Comparison of ENCODE assay signal across 20 cellular contexts in genomic region chr1:212864201-212864600, GRCh38. TPM values are rescaled to one million over a fixed set of nuclear protein-coding genes. Genes with fewer than 3 reads are reported as not detected.
A peak's percentile ranks its signal among the peaks of the same experiment; 100 is the strongest.
DNase-seq lines count a peak whose midpoint lies in the region; ATAC-seq and TF ChIP-seq lines count a peak whose summit lies in the region.
"Had no signal": no experiment of that assay in that cellular context is flagged by ENCODE, and none has a peak within 500 bp of the region (broad histone marks: within the 10 kb centered on the region; RNA-seq: fewer than 3 reads in every experiment).

No MANE protein-coding gene starts in this region.

- H3K9ac ChIP-seq in IMR-90 (ENCODE audit: low read depth, low read length) = no peak overlapping the region

- H2AK5ac ChIP-seq in IMR-90 (ENCODE audit: low read depth, low read length) = 0 out of 2 replicates have a peak overlapping the region, but pooled peaks have one; percentile 23

- peaks cover 12% of the 10 kb centered on the region for H3K4me1 Mint-ChIP-seq in glutamatergic neuron (ENCODE audit: low read depth, unreplicated experiment)

- H3K56ac ChIP-seq in IMR-90 (ENCODE audit: extremely low read depth, insufficient read depth, low read length) = no peak overlapping the region

- H3K4me3 Mint-ChIP-seq in glutamatergic neuron (ENCODE audit: unreplicated experiment) = peak overlapping the region; percentile 32
- H3K4me3 Mint-ChIP-seq: CD8-positive, alpha-beta T cell had no signal

- H4K5ac ChIP-seq in IMR-90 (ENCODE audit: low read depth, low read length) = no peak overlapping the region

- no peaks in the 10 kb centered on the region for H3K9me1 ChIP-seq in IMR-90 (ENCODE audit: insufficient read depth, low read length)

- H2BK5ac ChIP-seq in IMR-90 (ENCODE audit: low read depth, low read length, poor library complexity, severe bottlenecking) = no peak overlapping the region

- no peak for TF ChIP-seq RAD21 in IMR-90 (IDR thresholded peaks at IDR 0.05; ENCODE audit: low read length)

- no peak overlapping the region for H3K23ac ChIP-seq in IMR-90 (ENCODE audit: low read depth, low read length)

- H3K27me3 ChIP-seq in IMR-90 (ENCODE audit: control insufficient read depth, insufficient read depth, low read length) = no peaks in the 10 kb centered on the region

- no peak overlapping the region for H2AFZ ChIP-seq in IMR-90 (replicated peaks; ENCODE audit: low read length, poor library complexity)

- no peak overlapping the region for H2BK15ac ChIP-seq in IMR-90 (ENCODE audit: low read depth, low read length)

- no peaks in the 10 kb centered on the region for H4K20me1 ChIP-seq in IMR-90 (ENCODE audit: insufficient read depth, low read length)

- H3K14ac ChIP-seq in IMR-90 (replicated peaks; ENCODE audit: low read depth, low read length) = no peak overlapping the region

- no peak overlapping the region for H3K4ac ChIP-seq in IMR-90 (ENCODE audit: low read depth, low read length)

- H3K36me3 ChIP-seq in IMR-90 (ENCODE audit: control insufficient read depth, insufficient read depth, low read length) = peaks cover 4% of the 10 kb centered on the region

- no peak for TF ChIP-seq CTCF in IMR-90 (conservative IDR thresholded peaks at IDR 0.05; ENCODE audit: low read depth, low read length)
- TF ChIP-seq CTCF in glutamatergic neuron (IDR thresholded peaks at IDR 0.05; ENCODE audit: partially characterized antibody, unreplicated experiment) = no peak

- H4K8ac ChIP-seq in IMR-90 (ENCODE audit: low read depth in 2 of 2, low read length in 2 of 2) = no peak overlapping the region

- no peaks in the 10 kb centered on the region for H3K9me3 ChIP-seq in IMR-90 (ENCODE audit: control insufficient read depth, insufficient read depth, low read length)

- H3K27ac Mint-ChIP-seq in glutamatergic neuron (ENCODE audit: unreplicated experiment) = no peak overlapping the region
- H3K27ac Mint-ChIP-seq: CD8-positive, alpha-beta T cell had no signal

- no peak for TF ChIP-seq POLR2A in IMR-90 (IDR thresholded peaks at IDR 0.05; ENCODE audit: low read depth, low read length)

- ATAC-seq in IMR-90 (ENCODE audit: low read depth) (no peak), GM19351 (IDR thresholded peaks at IDR 0.05; ENCODE audit: unreplicated experiment) (no peak)
- ATAC-seq: CD8-positive, alpha-beta T cell; Panc1; SK-N-SH treated with all-trans-retinoic acid at 6 μM for 48 hours had no signal

- no peak overlapping the region for H4K91ac ChIP-seq in IMR-90 (ENCODE audit: insufficient read depth, low read depth, low read length)

- H3K18ac ChIP-seq in IMR-90 (ENCODE audit: low read depth, low read length) = no peak overlapping the region

- H3K79me1 ChIP-seq in IMR-90 (ENCODE audit: low read depth in 1 of 2, low read length in 2 of 2) = peaks cover 0 to 27% of the 10 kb centered on the region in 2 experiments; a peak in 3 of 4 replicates

- H2BK20ac ChIP-seq in IMR-90 (ENCODE audit: low read depth, low read length) = no peak overlapping the region

- WGBS in IMR-90 (ENCODE audit: extremely low coverage in 2 of 2, insufficient read length in 1 of 2), 2 experiments = no CpG with 5 or more reads among the region's 4 CpGs

- no TSS peak for BruUV-seq in IMR-90 (replicated peaks; lab: Mats Ljungman, UMichigan)

- CTCF ChIA-PET in IMR-90 (lab: Yijun Ruan, JAX) = no interaction called here

- H3K27ac ChIP-seq in IMR-90 (ENCODE audit: insufficient read depth, low read length) = no peak overlapping the region

- H3K9me3 Mint-ChIP-seq in glutamatergic neuron (ENCODE audit: unreplicated experiment) = peaks cover 2% of the 10 kb centered on the region
- H3K9me3 Mint-ChIP-seq: CD8-positive, alpha-beta T cell had no signal

- no peak overlapping the region for H3K4me3 ChIP-seq in IMR-90 (ENCODE audit: insufficient read depth, low read depth, low read length)

- H3K4me2 ChIP-seq in IMR-90 (ENCODE audit: low read depth, low read length) = no peak overlapping the region

- no peaks in the 10 kb centered on the region for H3K36me3 Mint-ChIP-seq in glutamatergic neuron (ENCODE audit: unreplicated experiment)

- peaks cover 6% of the 10 kb centered on the region for H3K4me1 ChIP-seq in IMR-90 (ENCODE audit: control insufficient read depth, insufficient read depth, low read length)

- dilution Hi-C loops in IMR-90 (cut with HindIII; ENCODE audit: low sequenced_read_pairs, unreplicated experiment) = no loop called here

- H2BK120ac ChIP-seq in IMR-90 (ENCODE audit: low read depth, low read length) = no peak overlapping the region

- H2AK9ac ChIP-seq in IMR-90 (replicated peaks; ENCODE audit: low read depth, low read length, poor library complexity) = no peak overlapping the region

- DNase-seq in G401 (ENCODE audit: low spot score) = peak; percentile 61
- DNase-seq in IMR-90 = no peak
- DNase-seq in glutamatergic neuron = no peak
- DNase-seq in pons (ENCODE audit: low spot score) = peak; percentile 15
- DNase-seq in dermis blood vessel endothelial cell = no peak
- DNase-seq in DMS53 (lab: John Stamatoyannopoulos, UW) = no peak
- DNase-seq: CD8-positive, alpha-beta T cell; DMS 273 treated with DMSO at 0.1 percent for 48 hours; NCI-H1048; NCI-H1694 treated with DMSO at 0.1 percent for 48 hours; NCI-H2171; NCI-H774; Right ventricle myocardium superior had no signal

- POLR2A ChIA-PET in IMR-90 (lab: Charles Lee; ENCODE audit: unreplicated experiment) = no interaction called here

- peaks cover 2% of the 10 kb centered on the region for H3K27me3 Mint-ChIP-seq in glutamatergic neuron (ENCODE audit: unreplicated experiment)

- intact Hi-C loops in IMR-90 (cut with micrococcal nuclease) = no loop called here

- in situ Hi-C loops in G401 (cut with HindIII; ENCODE audit: low sequenced_read_pairs) = no loop called here
- in situ Hi-C loops in IMR-90 (cut with MboI; ENCODE audit: low sequenced_read_pairs) = no loop called here

TF ChIP-seq in IMR-90, 13 proteins besides CTCF, POLR2A, EP300 and RAD21:
- no peak for TF ChIP-seq NFE2L2 (IDR thresholded peaks at IDR 0.05; ENCODE audit: low read depth, low read length)
- no peak for TF ChIP-seq CHD1 (IDR thresholded peaks at IDR 0.05; ENCODE audit: low read depth, low read length)
- no peak for TF ChIP-seq CEBPB (IDR thresholded peaks at IDR 0.05; ENCODE audit: low read depth, low read length)
- TF ChIP-seq BHLHE40 (IDR thresholded peaks at IDR 0.05; ENCODE audit: low read depth, low read length) = no peak
- no peak for TF ChIP-seq MXI1 (IDR thresholded peaks at IDR 0.05; ENCODE audit: borderline replicate concordance, low read depth, low read length)
- no peak for TF ChIP-seq MAFK (IDR thresholded peaks at IDR 0.05; ENCODE audit: low read depth, low read length)
- no peak for TF ChIP-seq MAZ (IDR thresholded peaks at IDR 0.05; ENCODE audit: borderline replicate concordance, low read depth, low read length)
- TF ChIP-seq FOS (IDR thresholded peaks at IDR 0.05; ENCODE audit: low read depth, low read length) = no peak
- TF ChIP-seq RCOR1 (IDR thresholded peaks at IDR 0.05; ENCODE audit: insufficient replicate concordance, low read length) = no peak
- TF ChIP-seq ELK1 (IDR thresholded peaks at IDR 0.05; ENCODE audit: borderline replicate concordance, low read depth, low read length) = no peak
- TF ChIP-seq RFX5 (IDR thresholded peaks at IDR 0.05; ENCODE audit: low read depth, low read length) = no peak
- no peak for TF ChIP-seq SMC3 (IDR thresholded peaks at IDR 0.05; ENCODE audit: low read depth, low read length)
- no peak for TF ChIP-seq USF2 (IDR thresholded peaks at IDR 0.05; ENCODE audit: low read depth, low read length)

RNA-seq across cellular contexts. Expression of gene FLVCR1, which starts 6.1 kb away (rescaled TPM):
- total RNA-seq in G401 (2014; rRNA removed; shearing (Covaris generic)) = 17.0 and 20.3 TPM in 2 replicates
- 3.9 and 6.7 TPM in 2 replicates for total RNA-seq in IMR-90 (2012; rRNA removed)
- 1.9 and 2.4 TPM in 2 replicates for polyA plus RNA-seq in IMR-90 (2012; rRNA removed)
- 0.67 and 0.69 TPM in 2 replicates for polyA plus RNA-seq in IMR-90 (2012; cell fraction: cytosol; rRNA removed)
- polyA plus RNA-seq in IMR-90 (2012; cell fraction: nucleus; rRNA removed; ENCODE audit: low replicate concordance) = 3.9 and 9.4 TPM in 2 replicates
- total RNA-seq in glutamatergic neuron (ENCODE audit: unreplicated experiment) = 33.4 TPM
- 15.6 and 16.2 TPM in 2 replicates for total RNA-seq in dermis blood vessel endothelial cell

RNA-seq across cellular contexts. Expression of gene SPATA45, which starts 16.8 kb away (rescaled TPM):
- total RNA-seq in G401 (2014; rRNA removed; shearing (Covaris generic)) = not detected in 2 replicates
- not detected in 2 replicates for total RNA-seq in IMR-90 (2012; rRNA removed)
- not detected in 2 replicates for polyA plus RNA-seq in IMR-90 (2012; rRNA removed)
- not detected in 2 replicates for polyA plus RNA-seq in IMR-90 (2012; cell fraction: cytosol; rRNA removed)
- polyA plus RNA-seq in IMR-90 (2012; cell fraction: nucleus; rRNA removed; ENCODE audit: low replicate concordance) = not detected in 2 replicates
- total RNA-seq in glutamatergic neuron (ENCODE audit: unreplicated experiment) = not detected
- total RNA-seq in dermis blood vessel endothelial cell = not detected in 2 replicates
- total RNA-seq: CD8-positive, alpha-beta T cell; NCI-H460; Right ventricle myocardium superior; T-helper 1 cell treated with Interleukin-12 subunit alpha and Interleukin-12 subunit beta and Interleukin-4 antibody, amounts not matched to agents 30 ng/mL and 1 ng/mL, for 36 hours had no signal
- polyA plus RNA-seq: AG04450, BJ had no signal

Comparison
In these comparisons a context has a peak if more than half of its experiments do, and no peak if none do; other contexts are left out.
1. DNase-seq: peak in G401 (single experiment) and pons (single experiment); none in IMR-90 (single experiment), glutamatergic neuron (single experiment), dermis blood vessel endothelial cell (single experiment) and DMS53 (single experiment).